19 cellular contexts compared by ENCODE assay signal in the genomic region with DNA sequence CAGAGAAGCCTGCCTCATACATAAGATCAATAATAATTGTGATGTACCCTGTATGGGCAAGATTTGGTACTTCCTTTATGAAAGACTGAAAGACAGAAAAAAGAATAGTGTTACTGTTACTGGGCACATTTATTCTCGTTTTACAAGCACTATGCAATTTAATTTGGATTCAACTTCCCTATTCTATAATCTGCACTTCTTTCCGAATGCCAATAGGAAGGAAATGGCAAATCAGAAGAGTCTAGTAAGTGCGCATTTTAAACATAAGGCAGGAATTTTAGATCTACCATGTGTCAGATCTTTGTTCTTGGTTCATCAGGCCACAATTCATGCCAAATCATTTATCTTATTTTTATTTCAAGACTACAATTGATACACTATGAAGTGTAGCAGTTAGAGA.
"Had no signal": no experiment of that assay in that cellular context is flagged by ENCODE, and none has a peak within 500 bp of the region (broad histone marks: within the 10 kb centered on the region; RNA-seq: fewer than 3 reads in every experiment).

No MANE protein-coding gene starts in this region.

- H3K4me1 Mint-ChIP-seq: activated CD4-positive, alpha-beta T cell treated with anti-CD3 and anti-CD28 coated beads, Interleukin-2, amount 10 ng/mL, durations not matched to agents 24 days and 14 days had no signal

- ATAC-seq: activated CD8-positive, alpha-beta T cell treated with anti-CD3 and anti-CD28 coated beads, Interleukin-2, amount 10 ng/mL, durations not matched to agents 7 days and 5 days; activated naive CD4-positive, alpha-beta T cell treated with anti-CD3 and anti-CD28 coated beads, Interleukin-2, amount 50 U/mL, for 72 hours; esophagus mucosa; natural killer cell treated with Interleukin-12 subunit alpha and Interleukin-12 subunit beta and Interleukin-15 and Interleukin-18, amount 100 ng/mL, for 72 hours; stimulated activated naive CD8-positive, alpha-beta T cell treated with anti-CD3 and anti-CD28 coated beads, Interleukin-15, Interleukin-2, amounts not matched to agents 100 U/mL and 50 U/mL, for 24 hours had no signal

- H3K4me3 Mint-ChIP-seq: activated CD4-positive, alpha-beta T cell treated with anti-CD3 and anti-CD28 coated beads, Interleukin-2, amount 10 ng/mL, durations not matched to agents 24 days and 14 days; activated CD8-positive, alpha-beta T cell treated with anti-CD3 and anti-CD28 coated beads, Interleukin-2, amount 10 ng/mL, durations not matched to agents 7 days and 5 days; natural killer cell treated with Interleukin-12 subunit alpha and Interleukin-12 subunit beta and Interleukin-15 and Interleukin-18, amount 100 ng/mL, for 72 hours had no signal

- H3K36me3 Mint-ChIP-seq: activated naive CD4-positive, alpha-beta T cell treated with anti-CD3 and anti-CD28 coated beads, Interleukin-2, amount 50 U/mL, for 72 hours; natural killer cell treated with Interleukin-12 subunit alpha and Interleukin-12 subunit beta and Interleukin-15 and Interleukin-18, amount 100 ng/mL, for 72 hours had no signal

- DNase-seq: activated CD4-positive, alpha-beta T cell treated with anti-CD3 and anti-CD28 coated beads, Interleukin-2, amount 10 ng/mL, durations not matched to agents 24 days and 14 days; activated CD8-positive, alpha-beta memory T cell treated with anti-CD3 and anti-CD28 coated beads, Interleukin-2, amount 50 U/mL, for 4 hours; activated CD8-positive, alpha-beta T cell treated with anti-CD3 and anti-CD28 coated beads, Interleukin-2, amount 10 ng/mL, durations not matched to agents 7 days and 5 days; activated effector memory CD4-positive, alpha-beta T cell treated with anti-CD3 and anti-CD28 coated beads, Interleukin-2, amount 50 U/mL, for 16 hours; activated T-cell treated with anti-CD3 and anti-CD28 coated beads, Interleukin-2, amount 50 U/mL, for 48 hours; hippocampal formation; left ventricle myocardium inferior; mesendoderm; nucleus accumbens; stimulated activated CD4-positive, alpha-beta T cell treated with anti-CD3 and anti-CD28 coated beads, Interleukin-15, amount 100 ng/mL, for 24 hours; stimulated activated CD4-positive, alpha-beta T cell treated with anti-CD3 and anti-CD28 coated beads, Interleukin-4, amount 100 ng/mL, for 1 hour; stimulated activated naive CD8-positive, alpha-beta T cell treated with anti-CD3 and anti-CD28 coated beads, Interleukin-15, Interleukin-2, amounts not matched to agents 100 U/mL and 50 U/mL, for 24 hours; T-helper 1 cell; T1000; upper lobe of left lung had no signal

- H3K27ac Mint-ChIP-seq: activated CD4-positive, alpha-beta T cell treated with anti-CD3 and anti-CD28 coated beads, Interleukin-2, amount 10 ng/mL, durations not matched to agents 24 days and 14 days; activated CD8-positive, alpha-beta T cell treated with anti-CD3 and anti-CD28 coated beads, Interleukin-2, amount 10 ng/mL, durations not matched to agents 7 days and 5 days; activated naive CD4-positive, alpha-beta T cell treated with anti-CD3 and anti-CD28 coated beads, Interleukin-2, amount 50 U/mL, for 72 hours; natural killer cell treated with Interleukin-12 subunit alpha and Interleukin-12 subunit beta and Interleukin-15 and Interleukin-18, amount 100 ng/mL, for 72 hours had no signal

- FAIRE-seq: colon had no signal

- H3K27me3 Mint-ChIP-seq: activated CD4-positive, alpha-beta T cell treated with anti-CD3 and anti-CD28 coated beads, Interleukin-2, amount 10 ng/mL, durations not matched to agents 24 days and 14 days; natural killer cell treated with Interleukin-12 subunit alpha and Interleukin-12 subunit beta and Interleukin-15 and Interleukin-18, amount 100 ng/mL, for 72 hours had no signal

- H3K9me3 Mint-ChIP-seq: activated CD4-positive, alpha-beta T cell treated with anti-CD3 and anti-CD28 coated beads, Interleukin-2, amount 10 ng/mL, durations not matched to agents 24 days and 14 days; activated naive CD4-positive, alpha-beta T cell treated with anti-CD3 and anti-CD28 coated beads, Interleukin-2, amount 50 U/mL, for 72 hours; natural killer cell treated with Interleukin-12 subunit alpha and Interleukin-12 subunit beta and Interleukin-15 and Interleukin-18, amount 100 ng/mL, for 72 hours had no signal
